In genomic region chr14:64931123-64931522, GRCh38 we compare ENCODE assay signal across 16 cellular contexts. TPM values are rescaled to one million over a fixed set of nuclear protein-coding genes. Genes with fewer than 3 reads are reported as not detected.
DNase-seq lines count a peak whose midpoint lies in the region; ATAC-seq and TF ChIP-seq lines count a peak whose summit lies in the region.
"Had no signal": no experiment of that assay in that cellular context is flagged by ENCODE, and none has a peak within 500 bp of the region (broad histone marks: within the 10 kb centered on the region; RNA-seq: fewer than 3 reads in every experiment).

No MANE protein-coding gene starts in this region.

- peak overlapping the region; percentile 69 for H3K27ac ChIP-seq in left ventricle myocardium inferior (replicated peaks)
- H3K27ac ChIP-seq in naive thymus-derived CD4-positive, alpha-beta T cell (ENCODE audit: low read depth, low read length), result peak overlapping the region; percentile 67
- H3K27ac ChIP-seq: C4-2B had no signal

- H3K27me3 Mint-ChIP-seq in activated CD4-positive, alpha-beta T cell treated with anti-CD3 and anti-CD28 coated beads, Interleukin-2, amount 10 ng/mL, durations not matched to agents 7 days and 5 days, result no peaks in the 10 kb centered on the region
- H3K27me3 Mint-ChIP-seq in naive thymus-derived CD4-positive, alpha-beta T cell, result no peaks in the 10 kb centered on the region

- H3K9me3 ChIP-seq in left ventricle myocardium inferior (replicated peaks), result no peaks in the 10 kb centered on the region
- peaks cover 0 to 4% (median 0%) of the 10 kb centered on the region in 3 experiments for H3K9me3 ChIP-seq in naive thymus-derived CD4-positive, alpha-beta T cell (ENCODE audit: control insufficient read depth in 2 of 3, low read length in 3 of 3)

- CTCF ChIA-PET in activated CD4-positive, alpha-beta T cell treated with anti-CD3 and anti-CD28 coated beads, Interleukin-2, amount 10 ng/mL, durations not matched to agents 7 days and 5 days (lab: Charles Lee), result interaction anchor here (0.5 to 0.9 kb wide), 5 partner anchors 49 to 603 kb away, joined by 3 to 4 read pairs (median 3); no protein-coding TSS in a partner anchor
- CTCF ChIA-PET in naive thymus-derived CD4-positive, alpha-beta T cell (lab: Charles Lee), result interaction anchor here (0.7 to 1.4 kb wide), 5 partner anchors 38 to 131 kb away, joined by 3 to 6 read pairs (median 6); no protein-coding TSS in a partner anchor

- peaks cover 61% of the 10 kb centered on the region for H3K36me3 ChIP-seq in left ventricle myocardium inferior
- H3K36me3 ChIP-seq in naive thymus-derived CD4-positive, alpha-beta T cell (ENCODE audit: control insufficient read depth in 2 of 3, insufficient read depth in 3 of 3, low read length in 3 of 3), result peaks cover 14 to 26% (median 21%) of the 10 kb centered on the region in 3 experiments

- DNase-seq in activated CD4-positive, alpha-beta T cell treated with anti-CD3 and anti-CD28 coated beads, Interleukin-2, amount 10 ng/mL, durations not matched to agents 7 days and 5 days, result no peak
- DNase-seq in activated CD4-positive, alpha-beta T cell treated with anti-CD3 and anti-CD28 coated beads, Interleukin-2, amount 50 U/mL, for 1 hour, result no peak
- DNase-seq in left ventricle myocardium inferior (no peak), Right ventricle myocardium superior (no peak), cortex of kidney (lab: John Stamatoyannopoulos, UW) (no peak), AG20443 (ENCODE audit: low spot score) (no peak)
- DNase-seq in naive thymus-derived CD4-positive, alpha-beta T cell, result no peak
- DNase-seq: DMS53, H9, Karpas-422, NCI-H1930, NCI-H2171 treated with DMSO at 0.1 percent for 48 hours, NCI-H82 had no signal

- no peak for TF ChIP-seq CTCF in left ventricle myocardium inferior (IDR thresholded peaks at IDR 0.05; ENCODE audit: borderline replicate concordance)

- POLR2A ChIA-PET in activated CD4-positive, alpha-beta T cell treated with anti-CD3 and anti-CD28 coated beads, Interleukin-2, amount 10 ng/mL, durations not matched to agents 7 days and 5 days (lab: Charles Lee), result no interaction called here
- POLR2A ChIA-PET in naive thymus-derived CD4-positive, alpha-beta T cell (lab: Charles Lee), result interaction anchor here (0.5 to 2.8 kb wide), 2 partner anchors 16 to 662 kb away, joined by 3 to 20 read pairs; partner anchors contain the start of gene CHURC1

- H3K27ac Mint-ChIP-seq in activated CD4-positive, alpha-beta T cell treated with anti-CD3 and anti-CD28 coated beads, Interleukin-2, amount 10 ng/mL, durations not matched to agents 7 days and 5 days, result peak overlapping the region; percentile 17
- H3K27ac Mint-ChIP-seq in naive thymus-derived CD4-positive, alpha-beta T cell, result peak overlapping the region in 1 of 9 donors; percentile 90
- H3K27ac Mint-ChIP-seq: H9 had no signal

- intact Hi-C loops in left ventricle myocardium inferior (cut with micrococcal nuclease), result no loop called here
- intact Hi-C loops in Right ventricle myocardium superior (cut with DNase I), result no loop called here
- intact Hi-C loops in naive thymus-derived CD4-positive, alpha-beta T cell (cut with micrococcal nuclease), result no loop called here

- H3K4me3 ChIP-seq in left ventricle myocardium inferior, result no peak overlapping the region
- H3K4me3 ChIP-seq in naive thymus-derived CD4-positive, alpha-beta T cell (ENCODE audit: low read length), result no peak overlapping the region

- peaks cover 59% of the 10 kb centered on the region for H3K4me1 ChIP-seq in left ventricle myocardium inferior
- peaks cover 34 to 61% of the 10 kb centered on the region in 2 donors for H3K4me1 ChIP-seq in naive thymus-derived CD4-positive, alpha-beta T cell (ENCODE audit: control insufficient read depth in 2 of 2, insufficient read depth in 2 of 2, low read length in 2 of 2)

- ATAC-seq in Right ventricle myocardium superior (ENCODE audit: poor library complexity) (no peak), GM19452 (IDR thresholded peaks at IDR 0.05; ENCODE audit: unreplicated experiment) (no peak)
- no peak for ATAC-seq in naive thymus-derived CD4-positive, alpha-beta T cell

- peaks cover 3% of the 10 kb centered on the region for H3K9me3 Mint-ChIP-seq in activated CD4-positive, alpha-beta T cell treated with anti-CD3 and anti-CD28 coated beads, Interleukin-2, amount 10 ng/mL, durations not matched to agents 7 days and 5 days
- no peaks in the 10 kb centered on the region for H3K9me3 Mint-ChIP-seq in naive thymus-derived CD4-positive, alpha-beta T cell
- H3K9me3 Mint-ChIP-seq: H9 had no signal

- peaks cover 65% of the 10 kb centered on the region for H3K36me3 Mint-ChIP-seq in activated CD4-positive, alpha-beta T cell treated with anti-CD3 and anti-CD28 coated beads, Interleukin-2, amount 10 ng/mL, durations not matched to agents 7 days and 5 days (ENCODE audit: low read depth)
- peaks cover 5 to 60% (median 36%) of the 10 kb centered on the region in 5 donors for H3K36me3 Mint-ChIP-seq in naive thymus-derived CD4-positive, alpha-beta T cell

- peaks cover 38% of the 10 kb centered on the region for H3K4me1 Mint-ChIP-seq in activated CD4-positive, alpha-beta T cell treated with anti-CD3 and anti-CD28 coated beads, Interleukin-2, amount 10 ng/mL, durations not matched to agents 7 days and 5 days
- H3K4me1 Mint-ChIP-seq in naive thymus-derived CD4-positive, alpha-beta T cell, result peaks cover 27 to 41% (median 28%) of the 10 kb centered on the region in 7 donors
- H3K4me1 Mint-ChIP-seq: H9 had no signal

- no peak overlapping the region for H3K4me3 Mint-ChIP-seq in activated CD4-positive, alpha-beta T cell treated with anti-CD3 and anti-CD28 coated beads, Interleukin-2, amount 10 ng/mL, durations not matched to agents 7 days and 5 days
- peak overlapping the region in 2 of 10 donors; percentile 23 to 69 for H3K4me3 Mint-ChIP-seq in naive thymus-derived CD4-positive, alpha-beta T cell
- H3K4me3 Mint-ChIP-seq: H9 had no signal

- no peaks in the 10 kb centered on the region for H3K27me3 ChIP-seq in left ventricle myocardium inferior (ENCODE audit: low read depth)
- H3K27me3 ChIP-seq in naive thymus-derived CD4-positive, alpha-beta T cell (ENCODE audit: control insufficient read depth in 2 of 2, insufficient read depth in 2 of 2, low read length in 2 of 2), result no peaks in the 10 kb centered on the region

RNA-seq across cellular contexts. Expression of gene GPX2, which starts 11.4 kb away (rescaled TPM):
- not detected for total RNA-seq in activated CD4-positive, alpha-beta T cell treated with anti-CD3 and anti-CD28 coated beads, Interleukin-2, amount 10 ng/mL, durations not matched to agents 7 days and 5 days
- total RNA-seq in left ventricle myocardium inferior (not detected), Right ventricle myocardium superior (not detected)
- not detected for total RNA-seq in naive thymus-derived CD4-positive, alpha-beta T cell
- polyA plus RNA-seq in naive thymus-derived CD4-positive, alpha-beta T cell, result not detected
- total RNA-seq: NCI-H460 had no signal

RNA-seq across cellular contexts. Expression of gene CHURC1, which starts 16.9 kb away (rescaled TPM):
- total RNA-seq in activated CD4-positive, alpha-beta T cell treated with anti-CD3 and anti-CD28 coated beads, Interleukin-2, amount 10 ng/mL, durations not matched to agents 7 days and 5 days, result 10 to 100 TPM; 65.2 to 82.9 TPM
- total RNA-seq in left ventricle myocardium inferior (89.8 TPM), Right ventricle myocardium superior (107 TPM)
- total RNA-seq in naive thymus-derived CD4-positive, alpha-beta T cell, result 100 to 1,000 TPM in 2 of 5 experiments, 10 to 100 TPM in 3; 71.9 to 117 (median 80.7) TPM
- polyA plus RNA-seq in naive thymus-derived CD4-positive, alpha-beta T cell, result 100 to 1,000 TPM; 177 to 204 TPM

RNA-seq across cellular contexts. Expression of gene RAB15, which starts 41.0 kb away (rescaled TPM):
- total RNA-seq in activated CD4-positive, alpha-beta T cell treated with anti-CD3 and anti-CD28 coated beads, Interleukin-2, amount 10 ng/mL, durations not matched to agents 7 days and 5 days, result 1 to 10 TPM; 4.9 to 5.7 TPM
- total RNA-seq in left ventricle myocardium inferior, result 17.1 TPM
- 7.5 TPM for total RNA-seq in Right ventricle myocardium superior
- 1 to 10 TPM; 4.9 to 7.1 (median 5.9) TPM for total RNA-seq in naive thymus-derived CD4-positive, alpha-beta T cell
- polyA plus RNA-seq in naive thymus-derived CD4-positive, alpha-beta T cell, result 10 to 100 TPM in 1 of 2 donors, 1 to 10 TPM in 1; 4.7 to 11.1 TPM

RNA-seq across cellular contexts. Expression of gene SPTB, which starts 51.4 kb away (rescaled TPM):
- total RNA-seq in activated CD4-positive, alpha-beta T cell treated with anti-CD3 and anti-CD28 coated beads, Interleukin-2, amount 10 ng/mL, durations not matched to agents 7 days and 5 days, result not detected
- total RNA-seq in left ventricle myocardium inferior (82.2 TPM), Right ventricle myocardium superior (70.8 TPM)
- under 1 TPM in 3 of 5 experiments, not detected in 2; 0.05 to 0.12 (median 0.05) TPM for total RNA-seq in naive thymus-derived CD4-positive, alpha-beta T cell
- not detected for polyA plus RNA-seq in naive thymus-derived CD4-positive, alpha-beta T cell

RNA-seq across cellular contexts. Expression of gene FNTB, which starts 55.6 kb away (rescaled TPM):
- 10 to 100 TPM; 16.7 to 21.4 TPM for total RNA-seq in activated CD4-positive, alpha-beta T cell treated with anti-CD3 and anti-CD28 coated beads, Interleukin-2, amount 10 ng/mL, durations not matched to agents 7 days and 5 days
- 17.9 TPM for total RNA-seq in left ventricle myocardium inferior
- 15.8 TPM for total RNA-seq in Right ventricle myocardium superior
- total RNA-seq in naive thymus-derived CD4-positive, alpha-beta T cell, result 10 to 100 TPM; 10.4 to 19.7 (median 12.9) TPM
- 1 to 10 TPM; 4.0 to 7.7 TPM for polyA plus RNA-seq in naive thymus-derived CD4-positive, alpha-beta T cell
